In genomic region chr10:114613237-114613979, GRCh38 we compare ENCODE assay signal across 15 cellular contexts. TPM values are rescaled to one million over a fixed set of nuclear protein-coding genes. Genes with fewer than 3 reads are reported as not detected.
DNase-seq lines count a peak whose midpoint lies in the region; ATAC-seq, FAIRE-seq and TF ChIP-seq lines count a peak whose summit lies in the region.
"Had no signal": no experiment of that assay in that cellular context is flagged by ENCODE, and none has a peak within 500 bp of the region (broad histone marks: within the 10 kb centered on the region; RNA-seq: fewer than 3 reads in every experiment).

No MANE protein-coding gene starts in this region.

- H3K27me3 ChIP-seq in endodermal cell (ENCODE audit: control insufficient read depth, insufficient read depth, low read length, poor library complexity, severe bottlenecking) (no peaks in the 10 kb centered on the region), small intestine (ENCODE audit: control insufficient read depth in 2 of 2, insufficient read depth in 2 of 2, low read length in 2 of 2) (no peaks in the 10 kb centered on the region)

- no peak overlapping the region for H3K27ac Mint-ChIP-seq in endodermal cell
- H3K27ac Mint-ChIP-seq: brain, natural killer cell had no signal

- peaks cover 18% of the 10 kb centered on the region for H3K4me1 Mint-ChIP-seq in endodermal cell

- H3K27me3 Mint-ChIP-seq in endodermal cell (ENCODE audit: insufficient read depth) = no peaks in the 10 kb centered on the region

- H3K4me3 ChIP-seq in endodermal cell (ENCODE audit: low read length) (no peak overlapping the region), small intestine (ENCODE audit: low read depth in 1 of 2, low read length in 2 of 2) (no peak overlapping the region)

- H3K9ac ChIP-seq in endodermal cell (ENCODE audit: extremely low read depth, low read length, poor library complexity, severe bottlenecking) = no peak overlapping the region

- FAIRE-seq in small intestine (lab: Jason Lieb, UNC) (no peak), urothelium cell line (lab: Jason Lieb, UNC) (no peak)

- H3K27ac ChIP-seq in endodermal cell (ENCODE audit: low read depth, low read length) (no peak overlapping the region), small intestine (ENCODE audit: low read depth in 1 of 2, low read length in 1 of 2) (peak overlapping the region; percentile 63 to 75)

- no peaks in the 10 kb centered on the region for H3K9me3 Mint-ChIP-seq in endodermal cell
- H3K9me3 Mint-ChIP-seq: brain, natural killer cell had no signal

- H3K36me3 ChIP-seq in endodermal cell (ENCODE audit: control insufficient read depth, insufficient read depth, low read length) (no peaks in the 10 kb centered on the region), small intestine (ENCODE audit: control insufficient read depth in 2 of 2, insufficient read depth in 2 of 2, low read length in 2 of 2) (no peaks in the 10 kb centered on the region)

- no peak for ATAC-seq in HG03565 (IDR thresholded peaks at IDR 0.05; ENCODE audit: unreplicated experiment)
- ATAC-seq: natural killer cell had no signal

- H3K4me1 ChIP-seq in endodermal cell (ENCODE audit: control insufficient read depth, insufficient read depth, low read length) (peaks cover 3% of the 10 kb centered on the region), small intestine (ENCODE audit: control insufficient read depth in 2 of 2, insufficient read depth in 1 of 2, low read depth in 1 of 2, low read length in 1 of 2) (peaks cover 5 to 15% of the 10 kb centered on the region in 2 donors)

- DNase-seq in DMS53 (lab: John Stamatoyannopoulos, UW) (peak; percentile 55), endodermal cell (peak; percentile 40), left kidney (ENCODE audit: low read depth, low spot score) (peak; percentile 67), small intestine (peak; percentile 86), urothelium cell line (ENCODE audit: low spot score) (no peak), NCI-H2081 (lab: John Stamatoyannopoulos, UW) (no peak), GDM1 (lab: John Stamatoyannopoulos, UW) (no peak)
- DNase-seq: activated gamma-delta T cell treated with Interleukin-2 at 50 U/mL for 16 hours; DMS 273 treated with DMSO at 0.1 percent for 48 hours; islet precursor cell; natural killer cell; NCI-H1048; stimulated activated CD4-positive, alpha-beta T cell treated with anti-CD3 and anti-CD28 coated beads, Interleukin-4, amount 100 ng/mL, for 4 hours had no signal

- WGBS in endodermal cell (ENCODE audit: insufficient coverage in 1 of 2, insufficient read length in 1 of 2), 2 experiments = 83 to 94% methylated on average over 2 to 4 of the region's 4 CpGs
- WGBS in small intestine, 3 donors = 17 to 63% (median 35%) methylated on average over 4 of the region's 4 CpGs

- H3K36me3 Mint-ChIP-seq in endodermal cell (ENCODE audit: low read depth) = no peaks in the 10 kb centered on the region
- H3K36me3 Mint-ChIP-seq: brain, natural killer cell had no signal

- no peak overlapping the region for H3K4me3 Mint-ChIP-seq in endodermal cell
- H3K4me3 Mint-ChIP-seq: brain, natural killer cell had no signal

- H3K9me3 ChIP-seq in endodermal cell (ENCODE audit: control insufficient read depth, low read length) (no peaks in the 10 kb centered on the region), small intestine (ENCODE audit: control insufficient read depth, low read depth) (no peaks in the 10 kb centered on the region)

- no peak for TF ChIP-seq CTCF in endodermal cell (conservative IDR thresholded peaks at IDR 0.05)

RNA-seq across cellular contexts. Expression of gene ABLIM1, which starts 44.7 kb away (rescaled TPM):
- total RNA-seq in endodermal cell = 10 to 100 TPM; 39.3 to 49.3 TPM
- 45.2 TPM for polyA plus RNA-seq in endodermal cell (2013, experiment 1 of 2)
- polyA plus RNA-seq in endodermal cell (2013, experiment 2 of 2) = 52.5 TPM
- 10 to 100 TPM; 25.7 to 41.4 (median 32.2) TPM for polyA plus RNA-seq in small intestine

Comparison
In these comparisons a context has a peak if more than half of its experiments do, and no peak if none do; other contexts are left out.
1. DNase-seq: peak in DMS53 (single experiment), endodermal cell (single experiment), left kidney (single experiment) and small intestine (single experiment); none in urothelium cell line (single experiment), NCI-H2081 (0 of 2) and GDM1 (single experiment).